ENCODE assay signal across 8 cellular contexts in the genomic region with DNA sequence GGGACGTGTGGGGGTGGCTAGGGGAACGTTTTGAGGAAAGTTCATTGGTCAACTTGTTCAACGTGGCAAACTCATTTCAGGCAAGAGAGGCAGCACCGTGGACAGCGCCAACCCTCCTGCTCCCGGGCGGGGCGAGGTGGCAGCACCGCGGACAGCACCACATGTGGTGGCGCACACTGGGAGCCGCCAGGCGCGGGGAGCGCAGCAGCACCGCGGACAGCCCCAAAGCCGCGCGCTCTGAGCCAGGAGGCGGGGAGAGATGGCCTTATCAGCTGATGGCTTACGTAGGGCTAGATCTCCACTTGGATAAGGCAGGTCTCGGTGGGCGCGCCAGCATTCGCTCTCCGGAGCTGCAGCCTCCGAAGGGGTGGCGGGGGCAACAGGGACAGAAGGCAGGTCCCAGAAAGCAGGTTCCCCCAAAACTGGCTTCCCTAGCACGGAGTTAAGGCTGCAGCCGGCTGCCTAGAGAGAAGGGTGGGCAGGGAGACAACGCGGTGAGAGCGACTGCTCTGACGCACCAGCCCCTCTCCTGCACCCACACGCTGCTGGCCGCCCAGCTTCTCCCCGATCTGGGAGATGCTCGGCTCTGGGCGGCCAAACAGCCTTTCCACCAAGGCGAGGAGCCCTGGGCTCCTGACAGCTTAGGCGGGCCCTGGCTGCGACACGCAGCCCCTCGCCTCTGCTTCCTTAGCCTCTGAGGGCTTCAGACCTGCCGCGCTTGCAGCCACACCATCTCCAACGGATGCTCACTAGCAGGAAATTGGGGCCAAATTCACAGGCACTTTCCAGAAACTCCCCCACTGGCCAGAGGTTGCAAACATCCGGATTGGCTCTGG.
DNase-seq lines count a peak whose midpoint lies in the region; ATAC-seq and TF ChIP-seq lines count a peak whose summit lies in the region.

A gene (plus strand): TSS at position 333 of the 836 bp plus-strand sequence. CDS start 576 bp downstream, outside the sequence.

- no peak for TF ChIP-seq CTCF in cardiac fibroblast (IDR thresholded peaks at IDR 0.05; ENCODE audit: low read depth, low read length)

- peak; percentile 83 for ATAC-seq in GM21786 (IDR thresholded peaks at IDR 0.05; ENCODE audit: unreplicated experiment)
- ATAC-seq in activated CD4-positive, CD25-positive, alpha-beta regulatory T cell treated with anti-CD3 and anti-CD28 coated beads, Interleukin-2, amount 50 U/mL, for 24 hours, result peak; percentile 85 to 95

- no peak within 1 kb of the TSS for H3K4me3 ChIP-seq in cardiac fibroblast (replicated peaks in 1 of 2; ENCODE audit: low read depth in 2 of 2, low read length in 2 of 2)

- peak; percentile 68 for DNase-seq in GDM1 (lab: John Stamatoyannopoulos, UW)
- DNase-seq in KG1 (lab: John Stamatoyannopoulos, UW), result peak; percentile 64
- DNase-seq in cardiac fibroblast (ENCODE audit: low read depth in 2 of 2), result peak; percentile 79 to 80
- DNase-seq in inferior parietal cortex (ENCODE audit: extremely low spot score), result peak; percentile 51
- peak; percentile 45 to 66 (median 63) for DNase-seq in stimulated activated CD4-positive, alpha-beta T cell treated with anti-CD3 and anti-CD28 coated beads, Interleukin-1b, Interleukin-23, amount 100 ng/mL, for 24 hours (ENCODE audit: low read depth in 4 of 4, low spot score in 1 of 4)
- no peak for DNase-seq in NCI-H128 (lab: John Stamatoyannopoulos, UW; ENCODE audit: unreplicated experiment)
